ENCODE assay signal across 2 cellular contexts in the genomic region with DNA sequence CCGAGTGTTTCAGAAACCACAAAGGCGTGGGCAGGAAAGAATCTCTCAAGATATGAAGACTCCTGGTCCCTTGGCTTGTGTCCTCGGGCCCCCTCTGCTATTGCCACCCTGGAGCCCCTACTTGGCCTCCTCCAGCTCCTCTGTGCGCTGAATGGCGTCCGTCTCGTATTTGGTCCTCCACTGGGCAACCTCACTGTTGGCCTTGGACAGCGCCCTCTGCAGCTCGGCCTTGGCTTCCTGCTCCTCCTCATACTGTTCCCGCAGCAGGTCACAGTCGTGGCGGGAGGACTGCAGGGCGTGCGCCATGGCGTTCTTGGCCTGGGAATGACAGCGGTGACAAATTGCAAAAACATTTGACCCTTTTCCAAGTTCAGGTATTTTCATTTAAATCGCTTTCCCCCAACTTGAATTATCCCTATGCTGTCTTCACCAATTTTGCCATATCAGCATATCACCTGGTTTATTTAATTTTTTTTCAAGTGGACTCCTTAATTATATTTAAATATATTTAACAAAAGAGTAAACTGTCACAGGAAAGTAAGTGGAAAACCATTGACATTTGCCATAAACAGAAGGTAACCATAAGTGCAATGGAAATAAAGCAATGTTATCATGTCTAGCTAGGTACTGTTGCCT.
TF ChIP-seq lines count a peak whose summit lies in the region.

No MANE protein-coding gene starts in this region.

TF ChIP-seq in GM23338, 12 proteins besides CTCF, POLR2A, EP300 and RAD21 (continued from another document):
- TF ChIP-seq, protein P1, sequence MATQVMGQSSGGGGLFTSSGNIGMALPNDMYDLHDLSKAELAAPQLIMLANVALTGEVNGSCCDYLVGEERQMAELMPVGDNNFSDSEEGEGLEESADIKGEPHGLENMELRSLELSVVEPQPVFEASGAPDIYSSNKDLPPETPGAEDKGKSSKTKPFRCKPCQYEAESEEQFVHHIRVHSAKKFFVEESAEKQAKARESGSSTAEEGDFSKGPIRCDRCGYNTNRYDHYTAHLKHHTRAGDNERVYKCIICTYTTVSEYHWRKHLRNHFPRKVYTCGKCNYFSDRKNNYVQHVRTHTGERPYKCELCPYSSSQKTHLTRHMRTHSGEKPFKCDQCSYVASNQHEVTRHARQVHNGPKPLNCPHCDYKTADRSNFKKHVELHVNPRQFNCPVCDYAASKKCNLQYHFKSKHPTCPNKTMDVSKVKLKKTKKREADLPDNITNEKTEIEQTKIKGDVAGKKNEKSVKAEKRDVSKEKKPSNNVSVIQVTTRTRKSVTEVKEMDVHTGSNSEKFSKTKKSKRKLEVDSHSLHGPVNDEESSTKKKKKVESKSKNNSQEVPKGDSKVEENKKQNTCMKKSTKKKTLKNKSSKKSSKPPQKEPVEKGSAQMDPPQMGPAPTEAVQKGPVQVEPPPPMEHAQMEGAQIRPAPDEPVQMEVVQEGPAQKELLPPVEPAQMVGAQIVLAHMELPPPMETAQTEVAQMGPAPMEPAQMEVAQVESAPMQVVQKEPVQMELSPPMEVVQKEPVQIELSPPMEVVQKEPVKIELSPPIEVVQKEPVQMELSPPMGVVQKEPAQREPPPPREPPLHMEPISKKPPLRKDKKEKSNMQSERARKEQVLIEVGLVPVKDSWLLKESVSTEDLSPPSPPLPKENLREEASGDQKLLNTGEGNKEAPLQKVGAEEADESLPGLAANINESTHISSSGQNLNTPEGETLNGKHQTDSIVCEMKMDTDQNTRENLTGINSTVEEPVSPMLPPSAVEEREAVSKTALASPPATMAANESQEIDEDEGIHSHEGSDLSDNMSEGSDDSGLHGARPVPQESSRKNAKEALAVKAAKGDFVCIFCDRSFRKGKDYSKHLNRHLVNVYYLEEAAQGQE (IDR thresholded peaks at IDR 0.05; ENCODE audit: unreplicated experiment), result no peak
- TF ChIP-seq, protein P2, sequence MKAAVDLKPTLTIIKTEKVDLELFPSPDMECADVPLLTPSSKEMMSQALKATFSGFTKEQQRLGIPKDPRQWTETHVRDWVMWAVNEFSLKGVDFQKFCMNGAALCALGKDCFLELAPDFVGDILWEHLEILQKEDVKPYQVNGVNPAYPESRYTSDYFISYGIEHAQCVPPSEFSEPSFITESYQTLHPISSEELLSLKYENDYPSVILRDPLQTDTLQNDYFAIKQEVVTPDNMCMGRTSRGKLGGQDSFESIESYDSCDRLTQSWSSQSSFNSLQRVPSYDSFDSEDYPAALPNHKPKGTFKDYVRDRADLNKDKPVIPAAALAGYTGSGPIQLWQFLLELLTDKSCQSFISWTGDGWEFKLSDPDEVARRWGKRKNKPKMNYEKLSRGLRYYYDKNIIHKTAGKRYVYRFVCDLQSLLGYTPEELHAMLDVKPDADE (IDR thresholded peaks at IDR 0.05), result no peak
- no peak for TF ChIP-seq ZNF331 (CRISPR knock-in tag; IDR thresholded peaks at IDR 0.05; ENCODE audit: low read depth)

TF ChIP-seq in WTC11, 78 proteins besides CTCF, POLR2A, EP300 and RAD21 (continued from another document):
- TF ChIP-seq, protein P3, sequence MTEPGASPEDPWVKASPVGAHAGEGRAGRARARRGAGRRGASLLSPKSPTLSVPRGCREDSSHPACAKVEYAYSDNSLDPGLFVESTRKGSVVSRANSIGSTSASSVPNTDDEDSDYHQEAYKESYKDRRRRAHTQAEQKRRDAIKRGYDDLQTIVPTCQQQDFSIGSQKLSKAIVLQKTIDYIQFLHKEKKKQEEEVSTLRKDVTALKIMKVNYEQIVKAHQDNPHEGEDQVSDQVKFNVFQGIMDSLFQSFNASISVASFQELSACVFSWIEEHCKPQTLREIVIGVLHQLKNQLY (CRISPR knock-in tag; IDR thresholded peaks at IDR 0.05), result no peak
- TF ChIP-seq, protein P4, sequence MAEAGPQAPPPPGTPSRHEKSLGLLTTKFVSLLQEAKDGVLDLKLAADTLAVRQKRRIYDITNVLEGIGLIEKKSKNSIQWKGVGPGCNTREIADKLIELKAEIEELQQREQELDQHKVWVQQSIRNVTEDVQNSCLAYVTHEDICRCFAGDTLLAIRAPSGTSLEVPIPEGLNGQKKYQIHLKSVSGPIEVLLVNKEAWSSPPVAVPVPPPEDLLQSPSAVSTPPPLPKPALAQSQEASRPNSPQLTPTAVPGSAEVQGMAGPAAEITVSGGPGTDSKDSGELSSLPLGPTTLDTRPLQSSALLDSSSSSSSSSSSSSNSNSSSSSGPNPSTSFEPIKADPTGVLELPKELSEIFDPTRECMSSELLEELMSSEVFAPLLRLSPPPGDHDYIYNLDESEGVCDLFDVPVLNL (CRISPR knock-in tag; IDR thresholded peaks at IDR 0.05; ENCODE audit: borderline replicate concordance, low read depth), result no peak
